8 cellular contexts compared by ENCODE assay signal in genomic region chr21:38984982-38985422, GRCh38.
DNase-seq lines count a peak whose midpoint lies in the region; ATAC-seq and TF ChIP-seq lines count a peak whose summit lies in the region.

No MANE protein-coding gene starts in this region.

- peaks cover 0 to 18% (median 0%) of the 10 kb centered on the region in 4 donors for H3K4me1 ChIP-seq in Peyer's patch

- no peaks in the 10 kb centered on the region for H3K9me3 ChIP-seq in Peyer's patch

- TF ChIP-seq CTCF in Peyer's patch (IDR thresholded peaks at IDR 0.05) = no peak

- H3K27ac ChIP-seq in Peyer's patch (peak overlapping the region; percentile 22 to 60 (median 52)), skin epidermis (peak overlapping the region in 19 of 21 experiments; percentile 29 to 85 (median 69))

- H3K36me3 ChIP-seq in Peyer's patch = no peaks in the 10 kb centered on the region

- TF ChIP-seq POLR2A in Peyer's patch (IDR thresholded peaks at IDR 0.05) = no peak

- no peak overlapping the region for H3K4me3 ChIP-seq in Peyer's patch
- no peak overlapping the region for H3K4me3 ChIP-seq in skin epidermis

- ATAC-seq in GM18517 (IDR thresholded peaks at IDR 0.05; ENCODE audit: unreplicated experiment) (no peak), GM19455 (IDR thresholded peaks at IDR 0.05; ENCODE audit: unreplicated experiment) (no peak)

- DNase-seq in GOT3 (lab: John Stamatoyannopoulos, UW) (peak; percentile 11), Peyer's patch (no peak), fibroblast of gingiva (ENCODE audit: low read depth) (peak; percentile 93), NCI-H1930 (lab: John Stamatoyannopoulos, UW) (no peak)
- no peak for DNase-seq in stimulated activated CD4-positive, alpha-beta T cell treated with anti-CD3 and anti-CD28 coated beads, Interleukin-2, amount 100 ng/mL, for 24 hours

- H3K27me3 ChIP-seq in Peyer's patch = no peaks in the 10 kb centered on the region

Comparison
In these comparisons a context has a peak if more than half of its experiments do, and no peak if none do; other contexts are left out.
1. DNase-seq: peak in GOT3 (single experiment) and fibroblast of gingiva (single experiment); none in Peyer's patch (0 of 3), NCI-H1930 (0 of 2) and stimulated activated CD4-positive, alpha-beta T cell treated with anti-CD3 and anti-CD28 coated beads, Interleukin-2, amount 100 ng/mL, for 24 hours (0 of 2).